Comparison of ENCODE assay signal across 14 cellular contexts in the genomic region with DNA sequence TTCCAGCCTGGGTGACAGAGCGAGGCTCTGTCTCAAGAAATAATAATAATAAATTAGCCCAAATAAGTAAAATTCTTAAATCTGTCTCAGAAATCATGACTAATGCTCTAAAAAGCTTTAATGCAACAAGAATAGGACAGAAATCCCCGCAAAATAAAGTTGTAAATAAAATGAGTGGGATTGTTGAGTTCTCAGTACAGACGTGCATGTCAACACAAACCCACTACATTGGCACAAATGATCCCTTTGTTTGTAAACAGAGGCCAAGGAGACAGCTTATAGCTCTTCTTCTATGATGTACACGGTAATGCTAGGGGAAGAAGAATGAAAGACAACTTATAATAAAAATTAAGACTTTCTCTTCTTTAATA. TPM values are rescaled to one million over a fixed set of nuclear protein-coding genes. Genes with fewer than 3 reads are reported as not detected.
A peak's percentile ranks its signal among the peaks of the same experiment; 100 is the strongest.
DNase-seq lines count a peak whose midpoint lies in the region; ATAC-seq and TF ChIP-seq lines count a peak whose summit lies in the region.
"Had no signal": no experiment of that assay in that cellular context is flagged by ENCODE, and none has a peak within 500 bp of the region (broad histone marks: within the 10 kb centered on the region; RNA-seq: fewer than 3 reads in every experiment).

No MANE protein-coding gene starts in this region.

- H4K20me1 ChIP-seq in OCI-LY3 (ENCODE audit: insufficient read depth, low read length) = peaks cover 34% of the 10 kb centered on the region

- peaks cover 100% of the 10 kb centered on the region for H3K79me2 ChIP-seq in OCI-LY3 (ENCODE audit: low read length)

- H3K4me3 Mint-ChIP-seq in activated CD8-positive, alpha-beta T cell treated with anti-CD3 and anti-CD28 coated beads for 36 hours = no peak overlapping the region
- no peak overlapping the region for H3K4me3 Mint-ChIP-seq in activated CD8-positive, alpha-beta T cell treated with anti-CD3 and anti-CD28 coated beads, Interleukin-2, amount 10 ng/mL, durations not matched to agents 7 days and 5 days
- H3K4me3 Mint-ChIP-seq in type B pancreatic cell = no peak overlapping the region
- H3K4me3 Mint-ChIP-seq: nephron had no signal

- intact Hi-C loops in activated CD8-positive, alpha-beta T cell treated with anti-CD3 and anti-CD28 coated beads for 36 hours (cut with micrococcal nuclease) = no loop called here
- intact Hi-C loops in sigmoid colon (cut with DNase I) = no loop called here

- peaks cover 60% of the 10 kb centered on the region for H3K4me1 ChIP-seq in OCI-LY3 (ENCODE audit: low read length)
- peaks cover 0 to 87% (median 66%) of the 10 kb centered on the region in 4 donors for H3K4me1 ChIP-seq in sigmoid colon
- H3K4me1 ChIP-seq in Peyer's patch = peaks cover 0 to 37% (median 0%) of the 10 kb centered on the region in 4 donors

- H3K4me2 ChIP-seq in OCI-LY3 (ENCODE audit: low read length) = peak overlapping the region; percentile 84; the same call in 1 of the 2 replicates
- H3K4me2 ChIP-seq: PC-9 had no signal

- no peaks in the 10 kb centered on the region for H3K27me3 Mint-ChIP-seq in activated CD8-positive, alpha-beta T cell treated with anti-CD3 and anti-CD28 coated beads for 36 hours
- no peaks in the 10 kb centered on the region for H3K27me3 Mint-ChIP-seq in activated CD8-positive, alpha-beta T cell treated with anti-CD3 and anti-CD28 coated beads, Interleukin-2, amount 10 ng/mL, durations not matched to agents 7 days and 5 days (ENCODE audit: low read depth)
- H3K27me3 Mint-ChIP-seq in type B pancreatic cell = no peaks in the 10 kb centered on the region

- H3K9me3 ChIP-seq in OCI-LY3 (ENCODE audit: insufficient read depth, low read length) (no peaks in the 10 kb centered on the region), sigmoid colon (no peaks in the 10 kb centered on the region), Peyer's patch (no peaks in the 10 kb centered on the region)

- peak overlapping the region; percentile 95; the same call in 1 of the 2 replicates for H3K27ac ChIP-seq in OCI-LY3 (ENCODE audit: low read length)
- H3K27ac ChIP-seq in brain microvascular endothelial cell = peak overlapping the region; percentile 56
- peak overlapping the region in 3 of 4 donors; percentile 52 to 94 (median 56) for H3K27ac ChIP-seq in sigmoid colon
- H3K27ac ChIP-seq in Peyer's patch = no peak overlapping the region
- H3K27ac ChIP-seq: PC-9 had no signal

- peaks cover 33% of the 10 kb centered on the region for H3K36me3 ChIP-seq in OCI-LY3 (replicated peaks; ENCODE audit: low read depth, low read length)
- no peaks in the 10 kb centered on the region for H3K36me3 ChIP-seq in brain microvascular endothelial cell (replicated peaks)
- H3K36me3 ChIP-seq in sigmoid colon = no peaks in the 10 kb centered on the region
- no peaks in the 10 kb centered on the region for H3K36me3 ChIP-seq in Peyer's patch

- DNase-seq in activated CD8-positive, alpha-beta T cell treated with anti-CD3 and anti-CD28 coated beads for 36 hours = no peak
- no peak for DNase-seq in activated CD8-positive, alpha-beta T cell treated with anti-CD3 and anti-CD28 coated beads, Interleukin-2, amount 10 ng/mL, durations not matched to agents 7 days and 5 days
- DNase-seq in brain microvascular endothelial cell = no peak
- no peak for DNase-seq in sigmoid colon
- no peak for DNase-seq in type B pancreatic cell (ENCODE audit: extremely low spot score, unreplicated experiment)
- DNase-seq in Peyer's patch = no peak
- DNase-seq: cortex of kidney, immature natural killer cell, NCI-H2107, PC-9 had no signal

- TF ChIP-seq POLR2A in sigmoid colon (IDR thresholded peaks at IDR 0.05) (no peak), Peyer's patch (IDR thresholded peaks at IDR 0.05) (no peak)

- no peaks in the 10 kb centered on the region for H3K9me3 Mint-ChIP-seq in activated CD8-positive, alpha-beta T cell treated with anti-CD3 and anti-CD28 coated beads for 36 hours
- H3K9me3 Mint-ChIP-seq in activated CD8-positive, alpha-beta T cell treated with anti-CD3 and anti-CD28 coated beads, Interleukin-2, amount 10 ng/mL, durations not matched to agents 7 days and 5 days (ENCODE audit: insufficient read depth) = no peaks in the 10 kb centered on the region
- no peaks in the 10 kb centered on the region for H3K9me3 Mint-ChIP-seq in type B pancreatic cell
- H3K9me3 Mint-ChIP-seq: immature natural killer cell, nephron had no signal

- H3K27ac Mint-ChIP-seq in activated CD8-positive, alpha-beta T cell treated with anti-CD3 and anti-CD28 coated beads for 36 hours = peak overlapping the region; percentile 96
- H3K27ac Mint-ChIP-seq in activated CD8-positive, alpha-beta T cell treated with anti-CD3 and anti-CD28 coated beads, Interleukin-2, amount 10 ng/mL, durations not matched to agents 7 days and 5 days = no peak overlapping the region
- H3K27ac Mint-ChIP-seq in type B pancreatic cell = no peak overlapping the region
- H3K27ac Mint-ChIP-seq: nephron had no signal

- in situ Hi-C loops in brain microvascular endothelial cell (cut with HindIII; ENCODE audit: low pct_ligation_motif_present, low sequenced_read_pairs) = no loop called here

- peaks cover 69% of the 10 kb centered on the region for H3K4me1 Mint-ChIP-seq in activated CD8-positive, alpha-beta T cell treated with anti-CD3 and anti-CD28 coated beads for 36 hours (ENCODE audit: low read depth)
- peaks cover 77% of the 10 kb centered on the region for H3K4me1 Mint-ChIP-seq in activated CD8-positive, alpha-beta T cell treated with anti-CD3 and anti-CD28 coated beads, Interleukin-2, amount 10 ng/mL, durations not matched to agents 7 days and 5 days (ENCODE audit: low read depth)
- H3K4me1 Mint-ChIP-seq in type B pancreatic cell (ENCODE audit: unreplicated experiment) = peaks cover 27% of the 10 kb centered on the region

- TF ChIP-seq EP300 in sigmoid colon (IDR thresholded peaks at IDR 0.05) = no peak

- CTCF ChIA-PET in activated CD8-positive, alpha-beta T cell treated with anti-CD3 and anti-CD28 coated beads for 36 hours (lab: Charles Lee) = interaction anchor here (0.6 to 5.5 kb wide), 8 partner anchors 16 to 1939 kb away, joined by 4 to 37 read pairs (median 5); no protein-coding TSS in a partner anchor
- CTCF ChIA-PET in activated CD8-positive, alpha-beta T cell treated with anti-CD3 and anti-CD28 coated beads, Interleukin-2, amount 10 ng/mL, durations not matched to agents 7 days and 5 days (lab: Charles Lee) = interaction anchor here (1.4 to 4.5 kb wide), 6 partner anchors 9 to 82 kb away, joined by 3 to 35 read pairs (median 6); no protein-coding TSS in a partner anchor

- no peak overlapping the region for H3K9ac ChIP-seq in OCI-LY3 (ENCODE audit: low read length)

- H3K36me3 Mint-ChIP-seq in activated CD8-positive, alpha-beta T cell treated with anti-CD3 and anti-CD28 coated beads for 36 hours (ENCODE audit: low read depth) = peaks cover 48% of the 10 kb centered on the region
- H3K36me3 Mint-ChIP-seq in activated CD8-positive, alpha-beta T cell treated with anti-CD3 and anti-CD28 coated beads, Interleukin-2, amount 10 ng/mL, durations not matched to agents 7 days and 5 days (ENCODE audit: low read depth) = peaks cover 19% of the 10 kb centered on the region
- H3K36me3 Mint-ChIP-seq in type B pancreatic cell = no peaks in the 10 kb centered on the region
- H3K36me3 Mint-ChIP-seq: immature natural killer cell had no signal

- 81 to 87% methylated on average over 4 of the region's 4 CpGs for WGBS in sigmoid colon, 2 donors

- H3K27me3 ChIP-seq in OCI-LY3 (ENCODE audit: low read depth, low read length) (no peaks in the 10 kb centered on the region), brain microvascular endothelial cell (replicated peaks) (no peaks in the 10 kb centered on the region), sigmoid colon (no peaks in the 10 kb centered on the region), Peyer's patch (no peaks in the 10 kb centered on the region)

- POLR2A ChIA-PET in activated CD8-positive, alpha-beta T cell treated with anti-CD3 and anti-CD28 coated beads for 36 hours (lab: Charles Lee) = interaction anchor here (0.7 to 12.0 kb wide), 7 partner anchors 9 to 119 kb away, joined by 3 to 136 read pairs (median 3); a partner anchor contains a TSS
- POLR2A ChIA-PET in activated CD8-positive, alpha-beta T cell treated with anti-CD3 and anti-CD28 coated beads, Interleukin-2, amount 10 ng/mL, durations not matched to agents 7 days and 5 days (lab: Charles Lee) = interaction anchor here (2.2 to 11.3 kb wide), 2 partner anchors 18 to 20 kb away, joined by 16 to 128 read pairs; a partner anchor contains a TSS

- no peak overlapping the region for H2AFZ ChIP-seq in OCI-LY3 (ENCODE audit: low read depth, low read length)
- H2AFZ ChIP-seq: PC-9 had no signal

- TF ChIP-seq CTCF in activated CD8-positive, alpha-beta T cell treated with anti-CD3 and anti-CD28 coated beads for 36 hours (IDR thresholded peaks at IDR 0.05) = no peak
- no peak for TF ChIP-seq CTCF in OCI-LY3 (IDR thresholded peaks at IDR 0.05; ENCODE audit: low read depth, low read length)
- no peak for TF ChIP-seq CTCF in brain microvascular endothelial cell (IDR thresholded peaks at IDR 0.05; ENCODE audit: low read depth, low read length, missing control alignments)
- TF ChIP-seq CTCF in sigmoid colon (IDR thresholded peaks at IDR 0.05) = no peak
- no peak for TF ChIP-seq CTCF in type B pancreatic cell (conservative IDR thresholded peaks at IDR 0.05)
- TF ChIP-seq CTCF in Peyer's patch (IDR thresholded peaks at IDR 0.05) = no peak

- ATAC-seq in activated CD8-positive, alpha-beta T cell treated with anti-CD3 and anti-CD28 coated beads for 36 hours = no peak
- no peak for ATAC-seq in activated CD8-positive, alpha-beta T cell treated with anti-CD3 and anti-CD28 coated beads, Interleukin-2, amount 10 ng/mL, durations not matched to agents 7 days and 5 days
- ATAC-seq in HG03196 (IDR thresholded peaks at IDR 0.05; ENCODE audit: unreplicated experiment) = no peak

- H3K4me3 ChIP-seq in OCI-LY3 (ENCODE audit: low read length) (no peak overlapping the region), brain microvascular endothelial cell (ENCODE audit: low read depth, low read length) (no peak overlapping the region), sigmoid colon (no peak overlapping the region), Peyer's patch (no peak overlapping the region)
- H3K4me3 ChIP-seq: lung, PC-9 had no signal

RNA-seq across cellular contexts. Expression of a gene that starts 6.0 kb away (rescaled TPM):
- 100 to 1,000 TPM; 128 to 129 TPM for total RNA-seq in activated CD8-positive, alpha-beta T cell treated with anti-CD3 and anti-CD28 coated beads for 36 hours
- total RNA-seq in activated CD8-positive, alpha-beta T cell treated with anti-CD3 and anti-CD28 coated beads, Interleukin-2, amount 10 ng/mL, durations not matched to agents 7 days and 5 days = 10 to 100 TPM; 92.7 to 94.4 TPM
- total RNA-seq in sigmoid colon = 100 to 1,000 TPM in 1 of 4 donors, 10 to 100 TPM in 3; 93.5 to 117 (median 98.4) TPM
- polyA plus RNA-seq in sigmoid colon = 10 to 100 TPM; 11.3 to 37.5 (median 13.2) TPM
- total RNA-seq in type B pancreatic cell (ENCODE audit: low replicate concordance) = 22.0 and 42.3 TPM in 2 replicates
- 100 to 1,000 TPM in 1 of 4 donors, 10 to 100 TPM in 3; 36.3 to 128 (median 68.1) TPM for total RNA-seq in Peyer's patch

RNA-seq across cellular contexts. Expression of a gene that starts 18.1 kb away (rescaled TPM):
- 100 to 1,000 TPM; 163 to 190 TPM for total RNA-seq in activated CD8-positive, alpha-beta T cell treated with anti-CD3 and anti-CD28 coated beads for 36 hours
- total RNA-seq in activated CD8-positive, alpha-beta T cell treated with anti-CD3 and anti-CD28 coated beads, Interleukin-2, amount 10 ng/mL, durations not matched to agents 7 days and 5 days = 100 to 1,000 TPM; 117 to 119 TPM
- total RNA-seq in sigmoid colon (10 to 100 TPM; 57.2 to 91.0 (median 80.8) TPM), type B pancreatic cell (ENCODE audit: low replicate concordance) (1.6 and 2.0 TPM in 2 replicates), Peyer's patch (10 to 100 TPM; 11.2 to 80.0 (median 34.5) TPM)
- polyA plus RNA-seq in sigmoid colon = 10 to 100 TPM in 2 of 3 donors, 1 to 10 TPM in 1; 7.4 to 39.2 (median 13.2) TPM

Comparison
In these comparisons a context has a peak if more than half of its experiments do, and no peak if none do; other contexts are left out.
1. H3K27ac ChIP-seq: peak in OCI-LY3 (single experiment), brain microvascular endothelial cell (single experiment) and sigmoid colon (3 of 4); none in Peyer's patch (0 of 4).